Comparison of ENCODE assay signal across 1 cellular context in the genomic region with DNA sequence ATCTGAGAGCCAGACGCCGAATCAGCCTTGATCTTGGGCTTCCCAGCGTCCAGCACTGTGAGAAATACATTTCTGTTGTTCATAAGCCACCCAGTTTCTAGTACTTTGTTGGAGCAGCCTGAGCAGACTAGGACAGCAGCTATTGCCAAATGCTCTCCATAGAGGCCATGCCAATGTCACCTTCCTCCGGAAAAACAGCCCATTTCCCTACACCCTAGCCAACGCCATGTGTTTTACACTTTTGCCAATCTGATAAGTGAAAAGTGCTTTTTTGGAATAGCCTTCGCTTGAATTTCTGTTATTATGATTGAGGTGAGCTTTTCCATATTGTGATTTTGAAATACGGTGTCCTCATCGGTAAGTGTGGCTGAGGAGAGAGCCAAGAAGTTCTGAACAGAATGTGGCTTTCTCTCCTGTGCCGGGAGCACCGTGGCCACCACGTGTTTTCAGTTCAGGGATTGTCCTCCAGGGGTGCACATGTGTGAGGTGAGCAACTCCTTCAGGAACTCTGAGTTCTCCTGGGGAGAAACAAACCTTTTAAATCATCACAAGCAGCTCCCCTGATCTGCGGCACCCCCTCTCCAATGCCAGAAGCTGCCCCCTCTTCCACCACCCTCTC.
A peak's percentile ranks its signal among the peaks of the same experiment; 100 is the strongest.
TF ChIP-seq lines count a peak whose summit lies in the region.

No MANE protein-coding gene starts in this region.

TF ChIP-seq in K562, 482 proteins besides CTCF, POLR2A, EP300 and RAD21 (continued from another document):
- no peak for TF ChIP-seq RNF219 (CRISPR knock-in tag; IDR thresholded peaks at IDR 0.05)
- TF ChIP-seq, protein P1, sequence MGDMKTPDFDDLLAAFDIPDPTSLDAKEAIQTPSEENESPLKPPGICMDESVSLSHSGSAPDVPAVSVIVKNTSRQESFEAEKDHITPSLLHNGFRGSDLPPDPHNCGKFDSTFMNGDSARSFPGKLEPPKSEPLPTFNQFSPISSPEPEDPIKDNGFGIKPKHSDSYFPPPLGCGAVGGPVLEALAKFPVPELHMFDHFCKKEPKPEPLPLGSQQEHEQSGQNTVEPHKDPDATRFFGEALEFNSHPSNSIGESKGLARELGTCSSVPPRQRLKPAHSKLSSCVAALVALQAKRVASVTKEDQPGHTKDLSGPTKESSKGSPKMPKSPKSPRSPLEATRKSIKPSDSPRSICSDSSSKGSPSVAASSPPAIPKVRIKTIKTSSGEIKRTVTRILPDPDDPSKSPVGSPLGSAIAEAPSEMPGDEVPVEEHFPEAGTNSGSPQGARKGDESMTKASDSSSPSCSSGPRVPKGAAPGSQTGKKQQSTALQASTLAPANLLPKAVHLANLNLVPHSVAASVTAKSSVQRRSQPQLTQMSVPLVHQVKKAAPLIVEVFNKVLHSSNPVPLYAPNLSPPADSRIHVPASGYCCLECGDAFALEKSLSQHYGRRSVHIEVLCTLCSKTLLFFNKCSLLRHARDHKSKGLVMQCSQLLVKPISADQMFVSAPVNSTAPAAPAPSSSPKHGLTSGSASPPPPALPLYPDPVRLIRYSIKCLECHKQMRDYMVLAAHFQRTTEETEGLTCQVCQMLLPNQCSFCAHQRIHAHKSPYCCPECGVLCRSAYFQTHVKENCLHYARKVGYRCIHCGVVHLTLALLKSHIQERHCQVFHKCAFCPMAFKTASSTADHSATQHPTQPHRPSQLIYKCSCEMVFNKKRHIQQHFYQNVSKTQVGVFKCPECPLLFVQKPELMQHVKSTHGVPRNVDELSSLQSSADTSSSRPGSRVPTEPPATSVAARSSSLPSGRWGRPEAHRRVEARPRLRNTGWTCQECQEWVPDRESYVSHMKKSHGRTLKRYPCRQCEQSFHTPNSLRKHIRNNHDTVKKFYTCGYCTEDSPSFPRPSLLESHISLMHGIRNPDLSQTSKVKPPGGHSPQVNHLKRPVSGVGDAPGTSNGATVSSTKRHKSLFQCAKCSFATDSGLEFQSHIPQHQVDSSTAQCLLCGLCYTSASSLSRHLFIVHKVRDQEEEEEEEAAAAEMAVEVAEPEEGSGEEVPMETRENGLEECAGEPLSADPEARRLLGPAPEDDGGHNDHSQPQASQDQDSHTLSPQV (IDR thresholded peaks at IDR 0.05), result peak; percentile 86; the same call in 1 of the 2 replicates
